ENCODE assay signal across 11 cellular contexts in the genomic region with DNA sequence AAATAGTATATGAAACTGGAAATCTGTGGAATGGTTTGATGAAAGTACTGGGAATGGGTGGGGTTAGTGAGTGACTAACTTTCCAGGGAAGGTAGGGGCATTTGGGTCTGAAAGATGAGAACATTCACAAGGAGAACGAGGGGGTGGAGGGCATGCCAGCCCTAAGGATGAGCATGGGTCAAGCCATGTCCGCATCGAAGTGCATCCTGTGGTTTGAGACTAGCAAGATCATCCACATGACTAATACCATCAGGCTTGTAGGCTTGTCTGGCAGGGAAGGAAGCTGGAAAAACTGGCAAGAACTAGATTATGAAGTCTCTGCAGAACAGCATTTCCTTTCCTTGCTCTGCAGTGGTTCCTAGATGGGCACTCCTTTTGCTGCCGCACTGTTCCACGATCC.
DNase-seq lines count a peak whose midpoint lies in the region; ATAC-seq and TF ChIP-seq lines count a peak whose summit lies in the region.
"Had no signal": no experiment of that assay in that cellular context is flagged by ENCODE, and none has a peak within 500 bp of the region (broad histone marks: within the 10 kb centered on the region; RNA-seq: fewer than 3 reads in every experiment).

No MANE protein-coding gene starts in this region.

- TF ChIP-seq CTCF in AG09309 (IDR thresholded peaks at IDR 0.05; ENCODE audit: control insufficient read depth, insufficient read depth, low read depth, low read length, missing control alignments) (no peak), cardiac fibroblast (IDR thresholded peaks at IDR 0.05; ENCODE audit: low read depth, low read length) (no peak), left lung (IDR thresholded peaks at IDR 0.05) (no peak), glutamatergic neuron (IDR thresholded peaks at IDR 0.05; ENCODE audit: partially characterized antibody, unreplicated experiment) (no peak)

- H3K4me1 Mint-ChIP-seq in glutamatergic neuron (ENCODE audit: low read depth, unreplicated experiment), result peaks cover 9% of the 10 kb centered on the region
- H3K4me1 Mint-ChIP-seq: activated naive CD4-positive, alpha-beta T cell treated with anti-CD3 and anti-CD28 coated beads, Interleukin-2, amount 10 ng/mL, durations not matched to agents 7 days and 5 days had no signal

- H3K4me3 ChIP-seq in AG09309 (ENCODE audit: control insufficient read depth, low read depth, low read length), result no peak overlapping the region
- no peak overlapping the region for H3K4me3 ChIP-seq in cardiac fibroblast (replicated peaks in 1 of 2; ENCODE audit: low read depth in 2 of 2, low read length in 2 of 2)
- no peak overlapping the region for H3K4me3 ChIP-seq in left lung

- intact Hi-C loops in left lung (cut with DNase I), result no loop called here

- no peaks in the 10 kb centered on the region for H3K36me3 ChIP-seq in left lung

- H3K4me1 ChIP-seq in left lung, result peaks cover 0 to 8% of the 10 kb centered on the region in 2 donors

- H3K27me3 ChIP-seq in left lung, result no peaks in the 10 kb centered on the region

- H3K36me3 Mint-ChIP-seq in glutamatergic neuron (ENCODE audit: unreplicated experiment), result no peaks in the 10 kb centered on the region
- H3K36me3 Mint-ChIP-seq: activated naive CD4-positive, alpha-beta T cell treated with anti-CD3 and anti-CD28 coated beads, Interleukin-2, amount 10 ng/mL, durations not matched to agents 7 days and 5 days had no signal

- no peaks in the 10 kb centered on the region for H3K9me3 Mint-ChIP-seq in glutamatergic neuron (ENCODE audit: unreplicated experiment)
- H3K9me3 Mint-ChIP-seq: activated naive CD4-positive, alpha-beta T cell treated with anti-CD3 and anti-CD28 coated beads, Interleukin-2, amount 10 ng/mL, durations not matched to agents 7 days and 5 days had no signal

- H3K27me3 Mint-ChIP-seq in glutamatergic neuron (ENCODE audit: unreplicated experiment), result peaks cover 2% of the 10 kb centered on the region

- H3K9me3 ChIP-seq in left lung, result no peaks in the 10 kb centered on the region

- no peak overlapping the region for H3K27ac ChIP-seq in left lung

- H3K27ac Mint-ChIP-seq in glutamatergic neuron (ENCODE audit: unreplicated experiment), result no peak overlapping the region
- H3K27ac Mint-ChIP-seq: activated naive CD4-positive, alpha-beta T cell treated with anti-CD3 and anti-CD28 coated beads, Interleukin-2, amount 10 ng/mL, durations not matched to agents 7 days and 5 days had no signal

- peak; percentile 22 for ATAC-seq in left lung
- ATAC-seq in HG02798 (IDR thresholded peaks at IDR 0.05; ENCODE audit: poor library complexity, unreplicated experiment), result no peak
- no peak for ATAC-seq in HG02938 (IDR thresholded peaks at IDR 0.05; ENCODE audit: unreplicated experiment)
- ATAC-seq: left lobe of liver had no signal

- no peak overlapping the region for H3K4me3 Mint-ChIP-seq in glutamatergic neuron (ENCODE audit: unreplicated experiment)
- H3K4me3 Mint-ChIP-seq: activated naive CD4-positive, alpha-beta T cell treated with anti-CD3 and anti-CD28 coated beads, Interleukin-2, amount 10 ng/mL, durations not matched to agents 7 days and 5 days had no signal

- peak; percentile 81 for DNase-seq in AG09309 (ENCODE audit: low read depth)
- peak; percentile 36 for DNase-seq in LoVo (ENCODE audit: low spot score)
- DNase-seq in cardiac fibroblast (ENCODE audit: low read depth in 2 of 2), result peak; percentile 82 to 91
- no peak for DNase-seq in left lung
- no peak for DNase-seq in occipital lobe (lab: John Stamatoyannopoulos, UW)
- no peak for DNase-seq in glutamatergic neuron
- DNase-seq: activated CD4-positive, alpha-beta T cell treated with anti-CD3 and anti-CD28 coated beads, Interleukin-2, amount 50 U/mL, for 4 hours; activated naive CD4-positive, alpha-beta T cell treated with anti-CD3 and anti-CD28 coated beads, Interleukin-2, amount 10 ng/mL, durations not matched to agents 7 days and 5 days had no signal

Comparison
In these comparisons a context has a peak if more than half of its experiments do, and no peak if none do; other contexts are left out.
1. DNase-seq: peak in AG09309 (single experiment), LoVo (single experiment) and cardiac fibroblast (2 of 2); none in left lung (0 of 2), occipital lobe (single experiment) and glutamatergic neuron (single experiment).